17 cellular contexts compared by ENCODE assay signal in the genomic region with DNA sequence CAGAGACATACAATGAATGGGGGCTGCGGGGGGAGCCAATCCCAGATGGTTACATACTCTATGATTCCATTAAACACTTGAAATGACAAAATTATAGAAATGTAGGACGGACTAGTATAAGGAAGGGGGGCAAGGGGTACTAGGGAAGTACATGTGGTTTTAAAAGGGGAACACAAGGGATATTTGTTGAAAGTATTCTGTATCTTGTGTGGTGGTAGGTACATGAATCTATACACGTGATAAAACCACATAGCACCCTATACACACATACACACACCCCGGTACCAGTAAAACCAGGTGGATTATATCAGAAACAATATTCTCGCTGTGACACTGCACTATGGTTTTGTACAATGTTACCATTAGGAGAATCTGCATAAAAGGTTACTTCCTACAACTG. TPM values are rescaled to one million over a fixed set of nuclear protein-coding genes. Genes with fewer than 3 reads are reported as not detected.
DNase-seq lines count a peak whose midpoint lies in the region; ATAC-seq and TF ChIP-seq lines count a peak whose summit lies in the region.
"Had no signal": no experiment of that assay in that cellular context is flagged by ENCODE, and none has a peak within 500 bp of the region (broad histone marks: within the 10 kb centered on the region; RNA-seq: fewer than 3 reads in every experiment).

No MANE protein-coding gene starts in this region.

- POLR2A ChIA-PET in CD4-positive, alpha-beta T cell (lab: Charles Lee) = no interaction called here
- POLR2A ChIA-PET in activated CD8-positive, alpha-beta T cell treated with anti-CD3 and anti-CD28 coated beads, Interleukin-2, amount 10 ng/mL, durations not matched to agents 7 days and 5 days (lab: Charles Lee) = no interaction called here

- H3K36me3 Mint-ChIP-seq in activated CD8-positive, alpha-beta memory T cell treated with anti-CD3 and anti-CD28 coated beads, Interleukin-2, amount 10 ng/mL, durations not matched to agents 7 days and 5 days = peaks cover 42% of the 10 kb centered on the region
- H3K36me3 Mint-ChIP-seq in CD4-positive, alpha-beta T cell (ENCODE audit: low read depth) = peaks cover 59% of the 10 kb centered on the region
- H3K36me3 Mint-ChIP-seq in activated CD8-positive, alpha-beta T cell treated with anti-CD3 and anti-CD28 coated beads, Interleukin-2, amount 10 ng/mL, durations not matched to agents 7 days and 5 days (ENCODE audit: low read depth) = peaks cover 50% of the 10 kb centered on the region
- peaks cover 17% of the 10 kb centered on the region for H3K36me3 Mint-ChIP-seq in endothelial cell (ENCODE audit: low read depth, unreplicated experiment)
- H3K36me3 Mint-ChIP-seq in Calu3 (ENCODE audit: insufficient read depth, unreplicated experiment) = peaks cover 10% of the 10 kb centered on the region

- CTCF ChIA-PET in activated CD8-positive, alpha-beta memory T cell treated with anti-CD3 and anti-CD28 coated beads, Interleukin-2, amount 10 ng/mL, durations not matched to agents 7 days and 5 days (lab: Charles Lee) = no interaction called here
- CTCF ChIA-PET in CD4-positive, alpha-beta T cell (lab: Charles Lee) = interaction anchor here (1.0 kb wide), 1 partner anchor 18 kb away, joined by 3 read pairs; no protein-coding TSS in a partner anchor
- CTCF ChIA-PET in activated CD8-positive, alpha-beta T cell treated with anti-CD3 and anti-CD28 coated beads, Interleukin-2, amount 10 ng/mL, durations not matched to agents 7 days and 5 days (lab: Charles Lee) = interaction anchor here (0.9 kb wide), 1 partner anchor 15 kb away, joined by 3 read pairs; no protein-coding TSS in a partner anchor
- CTCF ChIA-PET in Calu3 (lab: Charles Lee) = no interaction called here

- no peak overlapping the region for H3K27ac ChIP-seq in CD4-positive, alpha-beta T cell (ENCODE audit: low read depth, low read length)
- H3K27ac ChIP-seq: A549 had no signal

- H3K9me3 Mint-ChIP-seq in activated CD8-positive, alpha-beta memory T cell treated with anti-CD3 and anti-CD28 coated beads, Interleukin-2, amount 10 ng/mL, durations not matched to agents 7 days and 5 days (ENCODE audit: low read depth) = peaks cover 2% of the 10 kb centered on the region
- H3K9me3 Mint-ChIP-seq in CD4-positive, alpha-beta T cell = peaks cover 2% of the 10 kb centered on the region
- H3K9me3 Mint-ChIP-seq in activated CD8-positive, alpha-beta T cell treated with anti-CD3 and anti-CD28 coated beads, Interleukin-2, amount 10 ng/mL, durations not matched to agents 7 days and 5 days (ENCODE audit: insufficient read depth) = peaks cover 12% of the 10 kb centered on the region
- no peaks in the 10 kb centered on the region for H3K9me3 Mint-ChIP-seq in endothelial cell (ENCODE audit: unreplicated experiment)
- peaks cover 2% of the 10 kb centered on the region for H3K9me3 Mint-ChIP-seq in Calu3 (ENCODE audit: low read depth, unreplicated experiment)

- H3K27me3 ChIP-seq in CD4-positive, alpha-beta T cell (ENCODE audit: control insufficient read depth, insufficient read depth, low read length) = no peaks in the 10 kb centered on the region
- H3K27me3 ChIP-seq: MG63 had no signal

- ATAC-seq in activated CD8-positive, alpha-beta memory T cell treated with anti-CD3 and anti-CD28 coated beads, Interleukin-2, amount 10 ng/mL, durations not matched to agents 7 days and 5 days = no peak
- ATAC-seq in CD4-positive, alpha-beta T cell (ENCODE audit: poor library complexity) = no peak
- no peak for ATAC-seq in activated CD8-positive, alpha-beta T cell treated with anti-CD3 and anti-CD28 coated beads, Interleukin-2, amount 10 ng/mL, durations not matched to agents 7 days and 5 days

- H3K27ac Mint-ChIP-seq in activated CD8-positive, alpha-beta memory T cell treated with anti-CD3 and anti-CD28 coated beads, Interleukin-2, amount 10 ng/mL, durations not matched to agents 7 days and 5 days = peak overlapping the region; percentile 87
- peak overlapping the region; percentile 79 for H3K27ac Mint-ChIP-seq in CD4-positive, alpha-beta T cell
- H3K27ac Mint-ChIP-seq in activated CD8-positive, alpha-beta T cell treated with anti-CD3 and anti-CD28 coated beads, Interleukin-2, amount 10 ng/mL, durations not matched to agents 7 days and 5 days = peak overlapping the region; percentile 97
- H3K27ac Mint-ChIP-seq in endothelial cell (ENCODE audit: unreplicated experiment) (no peak overlapping the region), Calu3 (ENCODE audit: unreplicated experiment) (no peak overlapping the region)

- H3K4me1 Mint-ChIP-seq in activated CD8-positive, alpha-beta memory T cell treated with anti-CD3 and anti-CD28 coated beads, Interleukin-2, amount 10 ng/mL, durations not matched to agents 7 days and 5 days = peaks cover 51% of the 10 kb centered on the region
- H3K4me1 Mint-ChIP-seq in CD4-positive, alpha-beta T cell (ENCODE audit: low read depth) = peaks cover 50% of the 10 kb centered on the region
- peaks cover 57% of the 10 kb centered on the region for H3K4me1 Mint-ChIP-seq in activated CD8-positive, alpha-beta T cell treated with anti-CD3 and anti-CD28 coated beads, Interleukin-2, amount 10 ng/mL, durations not matched to agents 7 days and 5 days (ENCODE audit: low read depth)
- H3K4me1 Mint-ChIP-seq in endothelial cell (ENCODE audit: unreplicated experiment) (peaks cover 5% of the 10 kb centered on the region), Calu3 (ENCODE audit: low read depth, unreplicated experiment) (peaks cover 24% of the 10 kb centered on the region)

- H3K27me3 Mint-ChIP-seq in activated CD8-positive, alpha-beta memory T cell treated with anti-CD3 and anti-CD28 coated beads, Interleukin-2, amount 10 ng/mL, durations not matched to agents 7 days and 5 days = no peaks in the 10 kb centered on the region
- H3K27me3 Mint-ChIP-seq in CD4-positive, alpha-beta T cell = no peaks in the 10 kb centered on the region
- H3K27me3 Mint-ChIP-seq in activated CD8-positive, alpha-beta T cell treated with anti-CD3 and anti-CD28 coated beads, Interleukin-2, amount 10 ng/mL, durations not matched to agents 7 days and 5 days (ENCODE audit: low read depth) = no peaks in the 10 kb centered on the region
- peaks cover 2% of the 10 kb centered on the region for H3K27me3 Mint-ChIP-seq in endothelial cell (ENCODE audit: unreplicated experiment)
- no peaks in the 10 kb centered on the region for H3K27me3 Mint-ChIP-seq in Calu3 (ENCODE audit: unreplicated experiment)

- no TSS peak for BruUV-seq in Calu3 (replicated peaks; lab: Mats Ljungman, UMichigan)

- no peak for TF ChIP-seq CTCF in CD4-positive, alpha-beta T cell (IDR thresholded peaks at IDR 0.05)
- no peak for TF ChIP-seq CTCF in endothelial cell (IDR thresholded peaks at IDR 0.05; ENCODE audit: unreplicated experiment)
- no peak for TF ChIP-seq CTCF in Calu3 (IDR thresholded peaks at IDR 0.05; ENCODE audit: unreplicated experiment)

- H3K9me3 ChIP-seq in CD4-positive, alpha-beta T cell (ENCODE audit: control insufficient read depth, low read length) = peaks cover 9% of the 10 kb centered on the region
- H3K9me3 ChIP-seq: HAP-1 had no signal

- DNase-seq in activated CD8-positive, alpha-beta memory T cell treated with anti-CD3 and anti-CD28 coated beads, Interleukin-2, amount 10 ng/mL, durations not matched to agents 7 days and 5 days = no peak
- no peak for DNase-seq in activated CD8-positive, alpha-beta memory T cell treated with anti-CD3 and anti-CD28 coated beads, Interleukin-2, amount 50 U/mL, for 48 hours
- DNase-seq in CD4-positive, alpha-beta T cell = no peak
- no peak for DNase-seq in activated CD8-positive, alpha-beta T cell treated with anti-CD3 and anti-CD28 coated beads, Interleukin-2, amount 10 ng/mL, durations not matched to agents 7 days and 5 days
- no peak for DNase-seq in endothelial cell (ENCODE audit: low spot score)
- no peak for DNase-seq in Calu3
- no peak for DNase-seq in NCI-H446 (lab: John Stamatoyannopoulos, UW)
- DNase-seq: C1 segment of cervical spinal cord, DMS79, Karpas-422, MG63, NCI-H1092, NCI-H1694, NCI-H526 treated with DMSO at 0.1 percent for 48 hours, Right ventricle myocardium superior had no signal

- H3K4me3 Mint-ChIP-seq in activated CD8-positive, alpha-beta memory T cell treated with anti-CD3 and anti-CD28 coated beads, Interleukin-2, amount 10 ng/mL, durations not matched to agents 7 days and 5 days = no peak overlapping the region
- H3K4me3 Mint-ChIP-seq in CD4-positive, alpha-beta T cell = no peak overlapping the region
- H3K4me3 Mint-ChIP-seq in activated CD8-positive, alpha-beta T cell treated with anti-CD3 and anti-CD28 coated beads, Interleukin-2, amount 10 ng/mL, durations not matched to agents 7 days and 5 days = no peak overlapping the region
- H3K4me3 Mint-ChIP-seq in endothelial cell (ENCODE audit: unreplicated experiment) = peak overlapping the region; percentile 57
- H3K4me3 Mint-ChIP-seq in Calu3 (ENCODE audit: low read depth, unreplicated experiment) = no peak overlapping the region

- intact Hi-C loops in CD4-positive, alpha-beta T cell (cut with DNase I, micrococcal nuclease) = no loop called here
- intact Hi-C loops in Calu3 (cut with micrococcal nuclease; ENCODE audit: unreplicated experiment) = loop anchor here (10.0 kb wide), 1 partner anchor 218 kb away; no protein-coding TSS in a partner anchor

RNA-seq across cellular contexts. Expression of gene ASXL2, which starts 45.4 kb away (rescaled TPM):
- total RNA-seq in activated CD8-positive, alpha-beta memory T cell treated with anti-CD3 and anti-CD28 coated beads, Interleukin-2, amount 10 ng/mL, durations not matched to agents 7 days and 5 days = 10 to 100 TPM; 56.1 to 62.0 TPM
- 10 to 100 TPM; 15.1 to 17.2 TPM for total RNA-seq in CD4-positive, alpha-beta T cell
- total RNA-seq in activated CD8-positive, alpha-beta T cell treated with anti-CD3 and anti-CD28 coated beads, Interleukin-2, amount 10 ng/mL, durations not matched to agents 7 days and 5 days = 10 to 100 TPM; 44.0 to 45.0 TPM
- 33.4 TPM for total RNA-seq in endothelial cell (ENCODE audit: unreplicated experiment)
- total RNA-seq in Calu3 (2022) = 42.4 and 42.8 TPM in 2 replicates

Comparison
In these comparisons a context has a peak if more than half of its experiments do, and no peak if none do; other contexts are left out.
1. H3K27ac Mint-ChIP-seq: peak in activated CD8-positive, alpha-beta memory T cell treated with anti-CD3 and anti-CD28 coated beads, Interleukin-2, amount 10 ng/mL, durations not matched to agents 7 days and 5 days (single experiment), CD4-positive, alpha-beta T cell (single experiment) and activated CD8-positive, alpha-beta T cell treated with anti-CD3 and anti-CD28 coated beads, Interleukin-2, amount 10 ng/mL, durations not matched to agents 7 days and 5 days (single experiment); none in endothelial cell (single experiment) and Calu3 (single experiment).
2. CTCF ChIA-PET loops: an anchor here in CD4-positive, alpha-beta T cell (1.0 kb wide) and activated CD8-positive, alpha-beta T cell treated with anti-CD3 and anti-CD28 coated beads, Interleukin-2, amount 10 ng/mL, durations not matched to agents 7 days and 5 days (0.9 kb wide); none called in activated CD8-positive, alpha-beta memory T cell treated with anti-CD3 and anti-CD28 coated beads, Interleukin-2, amount 10 ng/mL, durations not matched to agents 7 days and 5 days and Calu3.